8 cellular contexts compared by ENCODE assay signal in genomic region chr7:98878365-98879197, GRCh38. TPM values are rescaled to one million over a fixed set of nuclear protein-coding genes. Genes with fewer than 3 reads are reported as not detected.
DNase-seq lines count a peak whose midpoint lies in the region; FAIRE-seq and TF ChIP-seq lines count a peak whose summit lies in the region.

TRRAP (plus strand) TSS chr7:98878532; CDS start chr7:98881151, 2,619 bp downstream.

- DNase-seq in DMS 273 treated with DMSO at 0.1 percent for 48 hours (lab: John Stamatoyannopoulos, UW), result peak; percentile 29
- peak; percentile 92 for DNase-seq in GM20000 (ENCODE audit: low spot score)
- DNase-seq in HTR-8/SVneo (ENCODE audit: insufficient read length, low spot score), result peak; percentile 67
- DNase-seq in RPMI8226, result peak; percentile 84
- DNase-seq in activated naive CD4-positive, alpha-beta T cell treated with Interleukin-2 at 50 U/mL for 16 hours, result peak; percentile 83
- peak; percentile 79 to 81 for DNase-seq in frontal cortex (ENCODE audit: low spot score in 2 of 2)
- DNase-seq in substantia nigra (lab: John Stamatoyannopoulos, UW), result peak in 44 of 49 donors; percentile 4 to 85 (median 51)

- H3K27ac ChIP-seq in neutrophil (peak within 1 kb of the TSS; percentile 75), substantia nigra (ENCODE audit: low read depth, low read length, poor library complexity, severe bottlenecking) (peak within 1 kb of the TSS; percentile 83)

- H3K36me3 ChIP-seq in neutrophil, result peaks cover 26% of the 10 kb centered on the region

- no peak for FAIRE-seq in HTR-8/SVneo (lab: Jason Lieb, UNC)
- FAIRE-seq in frontal cortex (lab: Jason Lieb, UNC), result no peak

- TF ChIP-seq CTCF in GM20000 (IDR thresholded peaks at IDR 0.05; ENCODE audit: extremely low read depth, missing control alignments) (peak; percentile 75), neutrophil (IDR thresholded peaks at IDR 0.05) (peak; percentile 87)

- H3K9me3 ChIP-seq in neutrophil, result no peaks in the 10 kb centered on the region

- H3K4me3 ChIP-seq in neutrophil (ENCODE audit: low read depth in 1 of 2, low read length in 1 of 2), result peak within 1 kb of the TSS; percentile 89 to 92

- H3K4me1 ChIP-seq in neutrophil (ENCODE audit: control insufficient read depth in 1 of 2, insufficient read depth in 1 of 2, low read depth in 1 of 2, low read length in 1 of 2), result peaks cover 18 to 23% of the 10 kb centered on the region in 2 experiments

- H3K27me3 ChIP-seq in neutrophil, result peaks cover 40% of the 10 kb centered on the region

RNA-seq across cellular contexts. Expression of gene TRRAP, which starts in this region (rescaled TPM):
- 21.2 TPM for total RNA-seq in frontal cortex

Comparison
In these comparisons a context has a peak if more than half of its experiments do, and no peak if none do; other contexts are left out.
1. Peak in every context shown above with its lines: DNase-seq, H3K4me3 ChIP-seq and H3K27ac ChIP-seq.
2. DNase-seq: peak in every context shown above with its lines; median percentile 92 in GM20000; 84 in RPMI8226; 83 in activated naive CD4-positive, alpha-beta T cell treated with Interleukin-2 at 50 U/mL for 16 hours; 80 in frontal cortex; 67 in HTR-8/SVneo; 51 in substantia nigra; 29 in DMS 273 treated with DMSO at 0.1 percent for 48 hours.